25 cellular contexts compared by ENCODE assay signal in genomic region chr3:177524742-177525141, GRCh38.
"Had no signal": no experiment of that assay in that cellular context is flagged by ENCODE, and none has a peak within 500 bp of the region (broad histone marks: within the 10 kb centered on the region; RNA-seq: fewer than 3 reads in every experiment).

No MANE protein-coding gene starts in this region.

- H3K9me3 ChIP-seq: ascending aorta, body of pancreas, Peyer's patch, SJCRH30 had no signal

- H3K4me1 ChIP-seq: ascending aorta, Peyer's patch, SJCRH30 had no signal

- H3K27ac ChIP-seq: ascending aorta, Peyer's patch, RWPE1, SJCRH30 had no signal

- H3K4me3 ChIP-seq: ascending aorta, body of pancreas, Peyer's patch, SJCRH30 had no signal

- H3K27me3 ChIP-seq: ascending aorta, body of pancreas, Peyer's patch, SJCRH30 had no signal

- ATAC-seq: activated CD8-positive, alpha-beta memory T cell treated with anti-CD3 and anti-CD28 coated beads, Interleukin-2, amount 10 ng/mL, durations not matched to agents 7 days and 5 days; activated naive CD4-positive, alpha-beta T cell treated with anti-CD3 and anti-CD28 coated beads, Interleukin-2, amount 50 U/mL, for 72 hours; activated naive CD8-positive, alpha-beta T cell treated with anti-CD3 and anti-CD28 coated beads, Interleukin-2, amount 50 U/mL, for 24 hours; activated T-cell treated with anti-CD3 and anti-CD28 coated beads, Interleukin-2, amount 50 U/mL, for 4 hours; SK-N-SH treated with all-trans-retinoic acid at 6 μM for 48 hours had no signal

- DNase-seq: activated B cell treated with CpG ODN at 0.5 μM for 24 hours; activated CD4-positive, alpha-beta T cell treated with anti-CD3 and anti-CD28 coated beads for 1 hour; activated CD4-positive, alpha-beta T cell treated with anti-CD3 and anti-CD28 coated beads, Interleukin-2, amount 10 ng/mL, durations not matched to agents 24 days and 14 days; activated CD4-positive, alpha-beta T cell treated with anti-CD3 and anti-CD28 coated beads, Interleukin-2, amount 50 U/mL, for 48 hours; activated CD8-positive, alpha-beta memory T cell treated with anti-CD3 and anti-CD28 coated beads, Interleukin-2, amount 10 ng/mL, durations not matched to agents 7 days and 5 days; activated effector memory CD4-positive, alpha-beta T cell treated with anti-CD3 and anti-CD28 coated beads, Interleukin-2, amount 50 U/mL, for 16 hours; activated naive CD4-positive, alpha-beta T cell treated with Interleukin-2 at 50 U/mL for 16 hours; activated naive CD8-positive, alpha-beta T cell treated with anti-CD3 and anti-CD28 coated beads, Interleukin-2, amount 50 U/mL, for 24 hours; activated T-cell treated with anti-CD3 and anti-CD28 coated beads, Interleukin-2, amount 50 U/mL, for 4 hours; amniotic stem cell; body of pancreas; KG1; NCI-H1092; NCI-H1417 treated with DMSO at 0.1 percent for 48 hours; NCI-H1694; NCI-H2029; NCI-H226; NCI-H774; Peyer's patch; Right ventricle myocardium superior; SJCRH30 had no signal

- H3K36me3 ChIP-seq: ascending aorta, Peyer's patch, SJCRH30 had no signal
